Comparison of ENCODE assay signal across 24 cellular contexts in genomic region chr2:229202646-229203045, GRCh38.
"Had no signal": no experiment of that assay in that cellular context is flagged by ENCODE, and none has a peak within 500 bp of the region (broad histone marks: within the 10 kb centered on the region; RNA-seq: fewer than 3 reads in every experiment).

No MANE protein-coding gene starts in this region.

- H3K9me3 ChIP-seq: breast epithelium, esophagus muscularis mucosa, pancreas, psoas muscle, sigmoid colon, stomach, thyroid gland, upper lobe of left lung, vagina had no signal

- H3K4me3 ChIP-seq: breast epithelium, esophagus muscularis mucosa, pancreas, psoas muscle, sigmoid colon, stomach, thyroid gland, upper lobe of left lung, vagina had no signal

- H3K4me1 ChIP-seq: breast epithelium, esophagus muscularis mucosa, psoas muscle, sigmoid colon, stomach, thyroid gland, upper lobe of left lung had no signal

- H3K36me3 ChIP-seq: breast epithelium, esophagus muscularis mucosa, pancreas, sigmoid colon, stomach, thyroid gland, upper lobe of left lung, vagina had no signal

- DNase-seq: activated CD4-positive, alpha-beta T cell treated with anti-CD3 and anti-CD28 coated beads for 48 hours; activated CD4-positive, alpha-beta T cell treated with anti-CD3 and anti-CD28 coated beads, Interleukin-2, amount 50 U/mL, for 48 hours; activated CD8-positive, alpha-beta memory T cell treated with anti-CD3 and anti-CD28 coated beads for 24 hours; activated gamma-delta T cell; activated naive CD4-positive, alpha-beta T cell treated with anti-CD3 and anti-CD28 coated beads, Interleukin-2, amount 10 ng/mL, durations not matched to agents 7 days and 5 days; central memory CD4-positive, alpha-beta T cell; islet precursor cell; left cardiac atrium; left ventricle myocardium superior; midbrain; naive thymus-derived CD4-positive, alpha-beta T cell; pancreas; psoas muscle; sigmoid colon; stimulated activated CD4-positive, alpha-beta T cell treated with anti-CD3 and anti-CD28 coated beads, Interleukin-15, amount 100 ng/mL, for 24 hours; stimulated activated CD4-positive, alpha-beta T cell treated with anti-CD3 and anti-CD28 coated beads, Interleukin-2, amount 100 ng/mL, for 24 hours; stimulated activated naive B cell treated with anti-CD40 and anti-IgM and Interleukin-4, amounts not matched to agents 10 μg/mL and 1 μg/mL and 100 μg/mL, for 72 hours; stomach; thyroid gland; upper lobe of left lung had no signal

- H3K27ac ChIP-seq: breast epithelium, esophagus muscularis mucosa, pancreas, psoas muscle, sigmoid colon, stomach, thyroid gland, upper lobe of left lung, vagina, VCaP had no signal

- H3K27me3 ChIP-seq: breast epithelium, esophagus muscularis mucosa, pancreas, sigmoid colon, stomach, thyroid gland, upper lobe of left lung, vagina had no signal
